8 cellular contexts compared by ENCODE assay signal in genomic region chr3:50274371-50275104, GRCh38. TPM values are rescaled to one million over a fixed set of nuclear protein-coding genes. Genes with fewer than 3 reads are reported as not detected.
DNase-seq lines count a peak whose midpoint lies in the region; ATAC-seq, FAIRE-seq and TF ChIP-seq lines count a peak whose summit lies in the region.

No MANE protein-coding gene starts in this region.

- H3K36me3 ChIP-seq in KMS-11 (ENCODE audit: insufficient read depth) = no peaks in the 10 kb centered on the region
- H3K36me3 ChIP-seq in astrocyte (ENCODE audit: insufficient read depth, low read length) = no peaks in the 10 kb centered on the region

- peaks cover 8% of the 10 kb centered on the region for H3K36me3 Mint-ChIP-seq in astrocyte (ENCODE audit: low read depth, unreplicated experiment)

- no peak overlapping the region for H3K4me3 Mint-ChIP-seq in astrocyte (ENCODE audit: unreplicated experiment)

- H3K27me3 ChIP-seq in KMS-11 (ENCODE audit: insufficient read depth, low read depth) (peaks cover 9% of the 10 kb centered on the region; the same call in 1 of the 2 replicates), astrocyte (ENCODE audit: insufficient read depth, low read length) (peaks cover 27% of the 10 kb centered on the region)

- DNase-seq in DMS53 treated with DMSO at 0.1 percent for 48 hours (lab: John Stamatoyannopoulos, UW; ENCODE audit: unreplicated experiment) (peak; percentile 20), T-helper 22 cell (ENCODE audit: low read depth) (peak; percentile 48), astrocyte (ENCODE audit: low read depth) (no peak), iPS-NIHi11 (ENCODE audit: low spot score) (peak; percentile 77)
- DNase-seq in stimulated activated CD4-positive, alpha-beta T cell treated with anti-CD3 and anti-CD28 coated beads, Interleukin-2, amount 100 ng/mL, for 48 hours = peak; percentile 75 to 78

- H3K9me3 Mint-ChIP-seq in astrocyte (ENCODE audit: unreplicated experiment) = no peaks in the 10 kb centered on the region

- H4K20me1 ChIP-seq in KMS-11 (ENCODE audit: insufficient read depth) (no peaks in the 10 kb centered on the region), astrocyte (ENCODE audit: insufficient read depth, low read length) (peaks cover 3% of the 10 kb centered on the region)

- H3K4me3 ChIP-seq in KMS-11 (IDR thresholded peaks at IDR 0.05; ENCODE audit: insufficient read depth, low read depth, low read length) (no peak overlapping the region), astrocyte (ENCODE audit: insufficient read depth, low read depth, low read length) (no peak overlapping the region)

- ATAC-seq in GM19328 (IDR thresholded peaks at IDR 0.05; ENCODE audit: unreplicated experiment) = no peak
- no peak for ATAC-seq in GM18511 (IDR thresholded peaks at IDR 0.05; ENCODE audit: unreplicated experiment)

- H3K27ac ChIP-seq in KMS-11 (no peak overlapping the region), astrocyte (ENCODE audit: low read depth, low read length) (no peak overlapping the region)

- H3K27ac Mint-ChIP-seq in astrocyte (ENCODE audit: unreplicated experiment) = peak overlapping the region; percentile 10

- H3K27me3 Mint-ChIP-seq in astrocyte (ENCODE audit: low read depth, unreplicated experiment) = peaks cover 22% of the 10 kb centered on the region

- no peaks in the 10 kb centered on the region for H3K4me1 ChIP-seq in KMS-11 (ENCODE audit: low read depth, poor library complexity, severe bottlenecking)
- H3K4me1 ChIP-seq in astrocyte (ENCODE audit: insufficient read depth, low read length) = peaks cover 13% of the 10 kb centered on the region

- FAIRE-seq in astrocyte (lab: Jason Lieb, UNC) = no peak

- no peak overlapping the region for H3K9ac ChIP-seq in KMS-11
- H3K9ac ChIP-seq in astrocyte (ENCODE audit: low read length) = no peak overlapping the region

- H3K9me3 ChIP-seq in astrocyte (ENCODE audit: insufficient read depth, low read depth, low read length) = no peaks in the 10 kb centered on the region

- peak; percentile 76 for TF ChIP-seq CTCF in KMS-11 (conservative IDR thresholded peaks at IDR 0.05; ENCODE audit: low read depth, low read length)
- peak; percentile 49 for TF ChIP-seq CTCF in astrocyte (IDR thresholded peaks at IDR 0.05; ENCODE audit: insufficient read depth, low read depth, low read length)

- peaks cover 19% of the 10 kb centered on the region for H3K4me1 Mint-ChIP-seq in astrocyte (ENCODE audit: low read depth, unreplicated experiment)

- H2AFZ ChIP-seq in KMS-11 (ENCODE audit: low read depth) = no peak overlapping the region
- H2AFZ ChIP-seq in astrocyte (ENCODE audit: low read depth, low read length) = no peak overlapping the region

- no peak overlapping the region for H3K4me2 ChIP-seq in KMS-11
- no peak overlapping the region for H3K4me2 ChIP-seq in astrocyte (ENCODE audit: low read length)

- H3K79me2 ChIP-seq in KMS-11 (ENCODE audit: insufficient read depth, low read depth) (no peaks in the 10 kb centered on the region), astrocyte (ENCODE audit: insufficient read depth, low read length) (no peaks in the 10 kb centered on the region)

RNA-seq across cellular contexts. Expression of gene LSMEM2, which starts 4.3 kb away (rescaled TPM):
- total RNA-seq in astrocyte = 0.30 TPM in 1 of 2 replicates, not detected in the other

RNA-seq across cellular contexts. Expression of gene SEMA3B, which starts 5.6 kb away (rescaled TPM):
- 4.9 and 5.9 TPM in 2 replicates for total RNA-seq in astrocyte

RNA-seq across cellular contexts. Expression of gene IFRD2, which starts 17.7 kb away (rescaled TPM):
- 59.2 and 66.8 TPM in 2 replicates for total RNA-seq in astrocyte

RNA-seq across cellular contexts. Expression of gene HYAL3, which starts 24.7 kb away (rescaled TPM):
- total RNA-seq in astrocyte = 6.3 and 6.9 TPM in 2 replicates

RNA-seq across cellular contexts. Expression of gene NAA80, which starts 24.7 kb away (rescaled TPM):
- total RNA-seq in astrocyte = 6.3 and 7.0 TPM in 2 replicates
